ENCODE assay signal across 1 cellular context in genomic region chr15:56886878-56887781, GRCh38.
A peak's percentile ranks its signal among the peaks of the same experiment; 100 is the strongest.
TF ChIP-seq lines count a peak whose summit lies in the region.

No MANE protein-coding gene starts in this region.

TF ChIP-seq in HEK293, 187 proteins besides CTCF, POLR2A, EP300 and RAD21 (continued from another document and continues in another):
- TF ChIP-seq ZBTB44 (tag by site-specific recombination; IDR thresholded peaks at IDR 0.05) (peak; percentile 72; the same call in 1 of the 2 replicates), ZNF112 (tag by site-specific recombination; IDR thresholded peaks at IDR 0.05) (no peak), ZNF792 (tag by site-specific recombination; IDR thresholded peaks at IDR 0.05) (no peak), ZNF148 (tag by site-specific recombination; IDR thresholded peaks at IDR 0.05; ENCODE audit: borderline replicate concordance) (no peak), GLI4 (tag by site-specific recombination; IDR thresholded peaks at IDR 0.05) (no peak), ZNF398 (tag by site-specific recombination; IDR thresholded peaks at IDR 0.05) (peak; percentile 88), KLF8 (tag by site-specific recombination; IDR thresholded peaks at IDR 0.05) (peak; percentile 83), PATZ1 (tag by site-specific recombination; IDR thresholded peaks at IDR 0.05) (peak; percentile 86), ZFHX2 (tag by site-specific recombination; conservative IDR thresholded peaks at IDR 0.05) (peak; percentile 67), ZNF501 (tag by site-specific recombination; IDR thresholded peaks at IDR 0.05) (0 out of 2 replicates have a peak, but pooled peaks have one; percentile 22), ZBTB11 (tag by site-specific recombination; conservative IDR thresholded peaks at IDR 0.05; ENCODE audit: low read depth) (peak; percentile 98), ZNF354C (tag by site-specific recombination; IDR thresholded peaks at IDR 0.05; ENCODE audit: borderline replicate concordance, low read depth) (no peak), ZBTB1 (tag by site-specific recombination; IDR thresholded peaks at IDR 0.05) (0 out of 2 replicates have a peak, but pooled peaks have one; percentile 51), ZNF596 (tag by site-specific recombination; IDR thresholded peaks at IDR 0.05) (0 out of 2 replicates have a peak, but pooled peaks have one; percentile 27), ZNF146 (tag by site-specific recombination; IDR thresholded peaks at IDR 0.05) (peak; percentile 20; the same call in 1 of the 2 replicates), ZNF10 (tag by site-specific recombination; IDR thresholded peaks at IDR 0.05) (no peak), ZNF626 (tag by site-specific recombination; IDR thresholded peaks at IDR 0.05) (no peak), MZF1 (tag by site-specific recombination; IDR thresholded peaks at IDR 0.05; ENCODE audit: borderline replicate concordance) (peak; percentile 69), ZNF24 (tag by site-specific recombination; IDR thresholded peaks at IDR 0.05) (no peak; the same call in 1 of the 2 replicates), KLF9 (tag by site-specific recombination; IDR thresholded peaks at IDR 0.05; ENCODE audit: low read depth) (peak; percentile 42; the same call in 1 of the 2 replicates), TSHZ1 (tag by site-specific recombination; IDR thresholded peaks at IDR 0.05; ENCODE audit: borderline replicate concordance) (no peak), ZNF548 (tag by site-specific recombination; IDR thresholded peaks at IDR 0.05) (peak; percentile 58; the same call in 1 of the 2 replicates), ZNF2 (tag by site-specific recombination; IDR thresholded peaks at IDR 0.05) (no peak), ZNF175 (tag by site-specific recombination; IDR thresholded peaks at IDR 0.05) (no peak), ZNF785 (tag by site-specific recombination; IDR thresholded peaks at IDR 0.05) (no peak), MEIS1 (CRISPR knock-in tag; IDR thresholded peaks at IDR 0.05; ENCODE audit: borderline replicate concordance) (no peak), ZNF133 (tag by site-specific recombination; IDR thresholded peaks at IDR 0.05) (no peak), ZNF404 (tag by site-specific recombination; IDR thresholded peaks at IDR 0.05) (no peak), ZBTB6 (tag by site-specific recombination; IDR thresholded peaks at IDR 0.05) (peak; percentile 64), ZEB2 (tag by site-specific recombination; IDR thresholded peaks at IDR 0.05) (peak; percentile 58; the same call in 1 of the 2 replicates), BCL11B (tag by site-specific recombination; IDR thresholded peaks at IDR 0.05; ENCODE audit: low read depth) (no peak), ZNF23 (tag by site-specific recombination; IDR thresholded peaks at IDR 0.05; ENCODE audit: borderline replicate concordance) (no peak), ZNF366 (tag by site-specific recombination; conservative IDR thresholded peaks at IDR 0.05) (peak; percentile 34), ZNF423 (tag by site-specific recombination; IDR thresholded peaks at IDR 0.05) (peak; percentile 52; the same call in 1 of the 2 replicates), ZNF416 (tag by site-specific recombination; IDR thresholded peaks at IDR 0.05) (no peak), EGR2 (tag by site-specific recombination; IDR thresholded peaks at IDR 0.05; ENCODE audit: low read depth) (no peak; the same call in 1 of the 2 replicates), ZNF121 (tag by site-specific recombination; IDR thresholded peaks at IDR 0.05) (0 out of 2 replicates have a peak, but pooled peaks have one; percentile 28), KLF17 (tag by site-specific recombination; IDR thresholded peaks at IDR 0.05) (peak; percentile 90), BCL6B (tag by site-specific recombination; IDR thresholded peaks at IDR 0.05) (no peak), ZSCAN5A (tag by site-specific recombination; IDR thresholded peaks at IDR 0.05) (no peak; the same call in 1 of the 2 replicates)
